ENCODE assay signal across 13 cellular contexts in the genomic region with DNA sequence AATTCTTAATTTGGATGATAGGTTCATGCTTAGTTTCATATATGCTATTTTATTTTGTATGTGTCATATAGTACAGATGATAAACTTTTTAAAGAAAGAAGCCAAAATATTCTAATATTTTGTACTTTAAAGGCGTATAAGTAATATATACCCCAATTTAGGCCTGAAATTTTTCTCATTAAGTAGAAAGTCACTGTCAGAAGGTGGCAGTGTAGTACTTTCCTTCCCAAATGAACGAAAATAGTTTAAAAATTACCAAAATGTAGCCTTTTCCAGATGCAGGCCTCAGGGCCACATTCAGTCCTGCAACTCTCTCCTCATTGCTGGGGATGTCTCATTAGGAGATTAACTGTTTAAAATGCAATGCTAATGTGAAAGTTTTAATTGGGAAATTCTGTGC.
DNase-seq lines count a peak whose midpoint lies in the region; ATAC-seq and TF ChIP-seq lines count a peak whose summit lies in the region.
"Had no signal": no experiment of that assay in that cellular context is flagged by ENCODE, and none has a peak within 500 bp of the region (broad histone marks: within the 10 kb centered on the region; RNA-seq: fewer than 3 reads in every experiment).

No MANE protein-coding gene starts in this region.

- H3K27ac Mint-ChIP-seq in stimulated activated naive CD8-positive, alpha-beta T cell treated with anti-CD3 and anti-CD28 coated beads, Interleukin-15, amount 100 ng/mL, for 72 hours = no peak overlapping the region

- no peak overlapping the region for H3K27ac ChIP-seq in DOHH2 (ENCODE audit: low read depth, low read length)
- H3K27ac ChIP-seq: vagina had no signal

- H3K4me3 ChIP-seq in DOHH2 (ENCODE audit: low read length) (no peak overlapping the region), NB4 (ENCODE audit: low read depth, low read length) (no peak overlapping the region), choroid plexus epithelial cell (ENCODE audit: low read depth, low read length) (no peak overlapping the region)
- H3K4me3 ChIP-seq: vagina had no signal

- no peaks in the 10 kb centered on the region for H3K9me2 ChIP-seq in DOHH2 (replicated peaks; ENCODE audit: control insufficient read depth, low read length)

- no peaks in the 10 kb centered on the region for H3K4me1 Mint-ChIP-seq in stimulated activated naive CD8-positive, alpha-beta T cell treated with anti-CD3 and anti-CD28 coated beads, Interleukin-15, amount 100 ng/mL, for 72 hours

- no peak for TF ChIP-seq POLR2A in NB4 (IDR thresholded peaks at IDR 0.05; ENCODE audit: extremely low read depth, insufficient read length)

- no peaks in the 10 kb centered on the region for H3F3A ChIP-seq in DOHH2 (ENCODE audit: control insufficient read depth, insufficient read depth)

- H3K9me3 Mint-ChIP-seq in stimulated activated naive CD8-positive, alpha-beta T cell treated with anti-CD3 and anti-CD28 coated beads, Interleukin-15, amount 100 ng/mL, for 72 hours = no peaks in the 10 kb centered on the region

- no peaks in the 10 kb centered on the region for H3K9me3 ChIP-seq in DOHH2 (ENCODE audit: control insufficient read depth, insufficient read depth, low read length)
- H3K9me3 ChIP-seq: vagina had no signal

- H3K27me3 ChIP-seq in DOHH2 (ENCODE audit: control insufficient read depth, low read length) = no peaks in the 10 kb centered on the region
- H3K27me3 ChIP-seq: vagina had no signal

- H3K36me3 ChIP-seq in DOHH2 (ENCODE audit: control insufficient read depth, low read length) = no peaks in the 10 kb centered on the region
- H3K36me3 ChIP-seq: vagina had no signal

- no peaks in the 10 kb centered on the region for H4K20me1 ChIP-seq in DOHH2 (ENCODE audit: control insufficient read depth, insufficient read depth, low read depth, low read length)

- H3K27me3 Mint-ChIP-seq in stimulated activated naive CD8-positive, alpha-beta T cell treated with anti-CD3 and anti-CD28 coated beads, Interleukin-15, amount 100 ng/mL, for 72 hours = no peaks in the 10 kb centered on the region

- no peak overlapping the region for H3K4me2 ChIP-seq in DOHH2 (ENCODE audit: low read length)

- H3K79me2 ChIP-seq in DOHH2 (ENCODE audit: control insufficient read depth, low read length) = no peaks in the 10 kb centered on the region

- TF ChIP-seq CTCF in DOHH2 (IDR thresholded peaks at IDR 0.05; ENCODE audit: low read depth, low read length, poor library complexity, severe bottlenecking) (peak; percentile 22), NB4 (IDR thresholded peaks at IDR 0.05; ENCODE audit: low read depth, low read length) (no peak), choroid plexus epithelial cell (conservative IDR thresholded peaks at IDR 0.05; ENCODE audit: low read depth, low read length) (peak; percentile 66)

- H3K4me3 Mint-ChIP-seq in stimulated activated naive CD8-positive, alpha-beta T cell treated with anti-CD3 and anti-CD28 coated beads, Interleukin-15, amount 100 ng/mL, for 72 hours = no peak overlapping the region

- ATAC-seq in stimulated activated naive CD8-positive, alpha-beta T cell treated with anti-CD3 and anti-CD28 coated beads, Interleukin-15, amount 100 ng/mL, for 72 hours = no peak
- ATAC-seq: left cardiac atrium had no signal

- peaks cover 8% of the 10 kb centered on the region for H3K4me1 ChIP-seq in DOHH2 (ENCODE audit: control insufficient read depth, low read length)
- H3K4me1 ChIP-seq: vagina had no signal

- DNase-seq in NB4 (ENCODE audit: low read depth) (peak; percentile 21), choroid plexus epithelial cell (ENCODE audit: low read depth) (peak; percentile 69), myocyte (ENCODE audit: low read depth) (peak; percentile 47), NCI-H2227 (lab: John Stamatoyannopoulos, UW; ENCODE audit: unreplicated experiment) (no peak)
- DNase-seq in activated naive CD4-positive, alpha-beta T cell (lab: John Stamatoyannopoulos, UW) = no peak
- no peak for DNase-seq in stimulated activated naive CD8-positive, alpha-beta T cell treated with anti-CD3 and anti-CD28 coated beads, Interleukin-15, amount 100 ng/mL, for 72 hours
- DNase-seq in activated CD4-positive, alpha-beta T cell treated with anti-CD3 and anti-CD28 coated beads for 1 hour = no peak
- DNase-seq: activated CD4-positive, CD25-positive, alpha-beta regulatory T cell treated with anti-CD3 and anti-CD28 coated beads, Interleukin-2, amount 50 U/mL, for 72 hours; left cardiac atrium; NCI-H1048; stimulated activated CD4-positive, alpha-beta T cell treated with anti-CD3 and anti-CD28 coated beads, Interleukin-2, amount 100 ng/mL, for 48 hours had no signal

Comparison
In these comparisons a context has a peak if more than half of its experiments do, and no peak if none do; other contexts are left out.
1. DNase-seq: peak in NB4 (single experiment), choroid plexus epithelial cell (single experiment) and myocyte (single experiment); none in activated naive CD4-positive, alpha-beta T cell (0 of 4), stimulated activated naive CD8-positive, alpha-beta T cell treated with anti-CD3 and anti-CD28 coated beads, Interleukin-15, amount 100 ng/mL, for 72 hours (0 of 2), activated CD4-positive, alpha-beta T cell treated with anti-CD3 and anti-CD28 coated beads for 1 hour (single experiment) and NCI-H2227 (single experiment).